ENCODE assay signal across 11 cellular contexts in genomic region chr16:1551166-1551565, GRCh38. TPM values are rescaled to one million over a fixed set of nuclear protein-coding genes. Genes with fewer than 3 reads are reported as not detected.
"Had no signal": no experiment of that assay in that cellular context is flagged by ENCODE, and none has a peak within 500 bp of the region (broad histone marks: within the 10 kb centered on the region; RNA-seq: fewer than 3 reads in every experiment).

No MANE protein-coding gene starts in this region.

- H3K36me3 Mint-ChIP-seq: type B pancreatic cell had no signal

- H3K4me1 ChIP-seq: SJSA1 had no signal

- H3K27me3 ChIP-seq: SJSA1 had no signal

- H3K27me3 Mint-ChIP-seq: progenitor cell of endocrine pancreas, type B pancreatic cell had no signal

- DNase-seq: erythroblast; nephron progenitor cell; stimulated activated CD4-positive, alpha-beta T cell treated with anti-CD3 and anti-CD28 coated beads, Interleukin-12 subunit alpha, Interleukin-12 subunit beta, amount 100 ng/mL, for 4 hours; stimulated activated CD4-positive, alpha-beta T cell treated with anti-CD3 and anti-CD28 coated beads, Interleukin-2, amount 100 ng/mL, for 24 hours; substantia nigra; SW 1271 had no signal

- H3K9me3 ChIP-seq: SJSA1 had no signal

- H3K27ac ChIP-seq: SJSA1 had no signal

- H3K9me3 Mint-ChIP-seq: nephron progenitor cell, type B pancreatic cell had no signal

- H3K4me3 Mint-ChIP-seq: nephron progenitor cell, type B pancreatic cell had no signal

- H3K36me3 ChIP-seq: SJSA1 had no signal

- H3K4me3 ChIP-seq: SJSA1 had no signal

- H3K27ac Mint-ChIP-seq: progenitor cell of endocrine pancreas, type B pancreatic cell had no signal

- ATAC-seq: activated CD4-positive, CD25-positive, alpha-beta regulatory T cell treated with anti-CD3 and anti-CD28 coated beads, Interleukin-2, amount 50 U/mL, for 24 hours had no signal

RNA-seq across cellular contexts. Expression of gene TMEM204, which starts 17.7 kb away (rescaled TPM):
- total RNA-seq: astrocyte, progenitor cell of endocrine pancreas had no signal
